Comparison of ENCODE assay signal across 12 cellular contexts in genomic region chr11:119484741-119485605, GRCh38.
A peak's percentile ranks its signal among the peaks of the same experiment; 100 is the strongest.
DNase-seq lines count a peak whose midpoint lies in the region; ATAC-seq, FAIRE-seq and TF ChIP-seq lines count a peak whose summit lies in the region.
"Had no signal": no experiment of that assay in that cellular context is flagged by ENCODE, and none has a peak within 500 bp of the region (broad histone marks: within the 10 kb centered on the region; RNA-seq: fewer than 3 reads in every experiment).

No MANE protein-coding gene starts in this region.

- H3K79me1 ChIP-seq in mesendoderm (ENCODE audit: low read length), result no peaks in the 10 kb centered on the region

- no peak overlapping the region for H3K18ac ChIP-seq in mesendoderm (ENCODE audit: low read length)

- H3K4me2 ChIP-seq in DND-41 (ENCODE audit: insufficient read depth, low read length) (no peak overlapping the region), mesendoderm (ENCODE audit: low read length) (no peak overlapping the region)

- no peak overlapping the region for H4K5ac ChIP-seq in mesendoderm (ENCODE audit: low read length)

- peak; percentile 21 for TF ChIP-seq CTCF in DND-41 (IDR thresholded peaks at IDR 0.05; ENCODE audit: borderline replicate concordance, extremely low read depth, low read length, poor library complexity, severe bottlenecking)
- TF ChIP-seq CTCF in astrocyte of the cerebellum (IDR thresholded peaks at IDR 0.05; ENCODE audit: low read depth, low read length, missing control alignments), result peak; percentile 17
- TF ChIP-seq CTCF in GM20000 (IDR thresholded peaks at IDR 0.05; ENCODE audit: extremely low read depth, missing control alignments), result no peak

- no peak overlapping the region for H2AFZ ChIP-seq in DND-41 (ENCODE audit: low read depth, low read length)

- H3K23ac ChIP-seq in mesendoderm (ENCODE audit: low read length), result no peak overlapping the region

- H3K79me2 ChIP-seq in DND-41 (ENCODE audit: insufficient read depth, low read length) (no peaks in the 10 kb centered on the region), mesendoderm (ENCODE audit: control insufficient read depth, insufficient read depth, low read length) (no peaks in the 10 kb centered on the region)

- no peak overlapping the region for H2BK15ac ChIP-seq in mesendoderm (replicated peaks; ENCODE audit: low read depth)

- H3K9me3 Mint-ChIP-seq in activated T-helper 1 cell treated with anti-CD3 and anti-CD28 coated beads, Interleukin-12 subunit alpha, Interleukin-12 subunit beta, Interleukin-2, Interleukin-4 antibody, amounts not matched to agents 30 ng/mL and 10 ng/mL and 1 ng/mL, durations not matched to agents 14 hours and 24 hours and 36 hours, result no peaks in the 10 kb centered on the region
- H3K9me3 Mint-ChIP-seq: T-helper 1 cell treated with Interleukin-12 subunit alpha and Interleukin-12 subunit beta and Interleukin-4 antibody, amounts not matched to agents 30 μg/mL and 1 μg/mL, for 36 hours had no signal

- no peaks in the 10 kb centered on the region for H3K4me1 Mint-ChIP-seq in activated T-helper 1 cell treated with anti-CD3 and anti-CD28 coated beads, Interleukin-12 subunit alpha, Interleukin-12 subunit beta, Interleukin-2, Interleukin-4 antibody, amounts not matched to agents 30 ng/mL and 10 ng/mL and 1 ng/mL, durations not matched to agents 14 hours and 24 hours and 36 hours (ENCODE audit: low read depth)

- H4K8ac ChIP-seq in mesendoderm (ENCODE audit: low read depth, low read length), result no peak overlapping the region

- H3K4me1 ChIP-seq in DND-41 (ENCODE audit: insufficient read depth, low read length), result no peaks in the 10 kb centered on the region
- H3K4me1 ChIP-seq in mesendoderm (ENCODE audit: control insufficient read depth, low read depth, low read length), result no peaks in the 10 kb centered on the region
- H3K4me1 ChIP-seq: prostate gland had no signal

- H3K9ac ChIP-seq in DND-41 (ENCODE audit: low read depth, low read length) (no peak overlapping the region), mesendoderm (ENCODE audit: low read length) (no peak overlapping the region)

- H2BK5ac ChIP-seq in mesendoderm (ENCODE audit: low read length), result no peak overlapping the region

- H3K36me3 Mint-ChIP-seq in activated T-helper 1 cell treated with anti-CD3 and anti-CD28 coated beads, Interleukin-12 subunit alpha, Interleukin-12 subunit beta, Interleukin-2, Interleukin-4 antibody, amounts not matched to agents 30 ng/mL and 10 ng/mL and 1 ng/mL, durations not matched to agents 14 hours and 24 hours and 36 hours (ENCODE audit: low read depth), result no peaks in the 10 kb centered on the region

- no peaks in the 10 kb centered on the region for H3K9me3 ChIP-seq in DND-41 (ENCODE audit: insufficient read depth, low read length, severe bottlenecking)
- H3K9me3 ChIP-seq: prostate gland had no signal

- H3K27me3 Mint-ChIP-seq in activated T-helper 1 cell treated with anti-CD3 and anti-CD28 coated beads, Interleukin-12 subunit alpha, Interleukin-12 subunit beta, Interleukin-2, Interleukin-4 antibody, amounts not matched to agents 30 ng/mL and 10 ng/mL and 1 ng/mL, durations not matched to agents 14 hours and 24 hours and 36 hours (ENCODE audit: insufficient read depth), result peaks cover 1% of the 10 kb centered on the region

- H3K36me3 ChIP-seq in DND-41 (ENCODE audit: insufficient read depth, low read length) (no peaks in the 10 kb centered on the region), mesendoderm (ENCODE audit: control insufficient read depth, insufficient read depth, low read length) (no peaks in the 10 kb centered on the region)
- H3K36me3 ChIP-seq: prostate gland had no signal

- H3K27ac ChIP-seq in DND-41 (ENCODE audit: low read length), result no peak overlapping the region
- H3K27ac ChIP-seq in mesendoderm (ENCODE audit: low read depth, low read length), result no peak overlapping the region
- H3K27ac ChIP-seq: prostate gland had no signal

- DNase-seq in DND-41 (peak; percentile 12), GM18507 (ENCODE audit: extremely low spot score, insufficient read length, low read depth) (no peak), astrocyte of the cerebellum (ENCODE audit: low read depth) (no peak), mesendoderm (peak; percentile 56), cerebellar nuclear complex (lab: John Stamatoyannopoulos, UW) (no peak), GM20000 (ENCODE audit: low spot score) (no peak)
- DNase-seq in stimulated activated CD4-positive, alpha-beta T cell treated with anti-CD3 and anti-CD28 coated beads, Interleukin-4, amount 100 ng/mL, for 1 hour, result no peak
- DNase-seq in activated T-helper 1 cell treated with anti-CD3 and anti-CD28 coated beads, Interleukin-12 subunit alpha, Interleukin-12 subunit beta, Interleukin-2, Interleukin-4 antibody, amounts not matched to agents 30 ng/mL and 10 ng/mL and 1 ng/mL, durations not matched to agents 14 hours and 24 hours and 36 hours (ENCODE audit: low spot score), result no peak
- DNase-seq: activated gamma-delta T cell had no signal

- H3K4me3 ChIP-seq in DND-41 (ENCODE audit: low read depth in 1 of 2, low read length in 2 of 2), result no peak overlapping the region
- H3K4me3 ChIP-seq in astrocyte of the cerebellum (ENCODE audit: low read depth, low read length), result no peak overlapping the region
- H3K4me3 ChIP-seq in mesendoderm (ENCODE audit: low read length), result no peak overlapping the region
- H3K4me3 ChIP-seq: prostate gland had no signal

- no peak overlapping the region for H3K4me3 Mint-ChIP-seq in activated T-helper 1 cell treated with anti-CD3 and anti-CD28 coated beads, Interleukin-12 subunit alpha, Interleukin-12 subunit beta, Interleukin-2, Interleukin-4 antibody, amounts not matched to agents 30 ng/mL and 10 ng/mL and 1 ng/mL, durations not matched to agents 14 hours and 24 hours and 36 hours
- H3K4me3 Mint-ChIP-seq: T-helper 1 cell treated with Interleukin-12 subunit alpha and Interleukin-12 subunit beta and Interleukin-4 antibody, amounts not matched to agents 30 μg/mL and 1 μg/mL, for 36 hours had no signal

- intact Hi-C loops in activated T-helper 1 cell treated with anti-CD3 and anti-CD28 coated beads, Interleukin-12 subunit alpha, Interleukin-12 subunit beta, Interleukin-2, Interleukin-4 antibody, amounts not matched to agents 30 ng/mL and 10 ng/mL and 1 ng/mL, durations not matched to agents 14 hours and 24 hours and 36 hours (cut with micrococcal nuclease), result no loop called here

- H3K56ac ChIP-seq in mesendoderm (ENCODE audit: low read length), result no peak overlapping the region

- ATAC-seq in DND-41 (ENCODE audit: insufficient read depth, low read depth), result peak; percentile 50; the same call in 1 of the 3 replicates

- peaks cover 9% of the 10 kb centered on the region for H4K20me1 ChIP-seq in DND-41 (ENCODE audit: insufficient read depth, low read length)

- peak; percentile 58 for FAIRE-seq in GM18507 (lab: Jason Lieb, UNC)
- FAIRE-seq: islet of Langerhans had no signal

- peaks cover 5% of the 10 kb centered on the region for H3K27me3 ChIP-seq in DND-41 (ENCODE audit: insufficient read depth, low read length, poor library complexity)
- no peaks in the 10 kb centered on the region for H3K27me3 ChIP-seq in mesendoderm (ENCODE audit: insufficient read depth, low read length, poor library complexity)

- H3K27ac Mint-ChIP-seq in activated T-helper 1 cell treated with anti-CD3 and anti-CD28 coated beads, Interleukin-12 subunit alpha, Interleukin-12 subunit beta, Interleukin-2, Interleukin-4 antibody, amounts not matched to agents 30 ng/mL and 10 ng/mL and 1 ng/mL, durations not matched to agents 14 hours and 24 hours and 36 hours, result no peak overlapping the region
- H3K27ac Mint-ChIP-seq: T-helper 1 cell treated with Interleukin-12 subunit alpha and Interleukin-12 subunit beta and Interleukin-4 antibody, amounts not matched to agents 30 μg/mL and 1 μg/mL, for 36 hours had no signal

- no peak overlapping the region for H3K4ac ChIP-seq in mesendoderm (ENCODE audit: low read depth, low read length)

- in situ Hi-C loops in astrocyte of the cerebellum (cut with HindIII; ENCODE audit: low sequenced_read_pairs), result no loop called here

- WGBS in mesendoderm (ENCODE audit: extremely low coverage, insufficient coverage, low lambda C conversion rate), result 100% methylated on average over 4 of the region's 21 CpGs

- H2BK120ac ChIP-seq in mesendoderm (ENCODE audit: low read depth, low read length), result no peak overlapping the region

- no peak overlapping the region for H2AK5ac ChIP-seq in mesendoderm (ENCODE audit: low read length)

Comparison
In these comparisons a context has a peak if more than half of its experiments do, and no peak if none do; other contexts are left out.
1. DNase-seq: peak in DND-41 (single experiment) and mesendoderm (single experiment); none in GM18507 (single experiment), astrocyte of the cerebellum (single experiment), stimulated activated CD4-positive, alpha-beta T cell treated with anti-CD3 and anti-CD28 coated beads, Interleukin-4, amount 100 ng/mL, for 1 hour (single experiment), cerebellar nuclear complex (0 of 2), GM20000 (single experiment) and activated T-helper 1 cell treated with anti-CD3 and anti-CD28 coated beads, Interleukin-12 subunit alpha, Interleukin-12 subunit beta, Interleukin-2, Interleukin-4 antibody, amounts not matched to agents 30 ng/mL and 10 ng/mL and 1 ng/mL, durations not matched to agents 14 hours and 24 hours and 36 hours (single experiment).